In genomic region chr9:136231478-136232297, GRCh38 we compare ENCODE assay signal across 2 cellular contexts.
TF ChIP-seq lines count a peak whose summit lies in the region.

No MANE protein-coding gene starts in this region.

TF ChIP-seq in liver, 16 proteins besides CTCF, POLR2A, EP300 and RAD21:
- TF ChIP-seq JUND (IDR thresholded peaks at IDR 0.05) (no peak), MAX (IDR thresholded peaks at IDR 0.05) (no peak), RXRA (IDR thresholded peaks at IDR 0.05) (no peak), NR2F2 (IDR thresholded peaks at IDR 0.05) (no peak), SP1 (IDR thresholded peaks at IDR 0.05) (no peak), HNF4A (conservative IDR thresholded peaks at IDR 0.05) (no peak), YY1 (IDR thresholded peaks at IDR 0.05) (no peak), TAF1 (conservative IDR thresholded peaks at IDR 0.05) (no peak), EGR1 (IDR thresholded peaks at IDR 0.05; ENCODE audit: low read depth in 2 of 2) (no peak)

TF ChIP-seq in HepG2, 621 proteins besides CTCF, POLR2A, EP300 and RAD21:
- TF ChIP-seq CREB1 (IDR thresholded peaks at IDR 0.05): no peak
- TF ChIP-seq CREB1 (CRISPR knock-in tag; IDR thresholded peaks at IDR 0.05): no peak
- no peak for TF ChIP-seq ZBTB21 (CRISPR knock-in tag; IDR thresholded peaks at IDR 0.05)
- TF ChIP-seq AKNA (CRISPR knock-in tag; IDR thresholded peaks at IDR 0.05; ENCODE audit: borderline replicate concordance): no peak
- no peak for TF ChIP-seq MTA3 (CRISPR knock-in tag; IDR thresholded peaks at IDR 0.05)
- no peak for TF ChIP-seq ARHGAP35 (CRISPR knock-in tag; IDR thresholded peaks at IDR 0.05; ENCODE audit: borderline replicate concordance)
- no peak for TF ChIP-seq ZNF883 (CRISPR knock-in tag; IDR thresholded peaks at IDR 0.05; ENCODE audit: not compliant biosample characterization)
- TF ChIP-seq, protein P1, sequence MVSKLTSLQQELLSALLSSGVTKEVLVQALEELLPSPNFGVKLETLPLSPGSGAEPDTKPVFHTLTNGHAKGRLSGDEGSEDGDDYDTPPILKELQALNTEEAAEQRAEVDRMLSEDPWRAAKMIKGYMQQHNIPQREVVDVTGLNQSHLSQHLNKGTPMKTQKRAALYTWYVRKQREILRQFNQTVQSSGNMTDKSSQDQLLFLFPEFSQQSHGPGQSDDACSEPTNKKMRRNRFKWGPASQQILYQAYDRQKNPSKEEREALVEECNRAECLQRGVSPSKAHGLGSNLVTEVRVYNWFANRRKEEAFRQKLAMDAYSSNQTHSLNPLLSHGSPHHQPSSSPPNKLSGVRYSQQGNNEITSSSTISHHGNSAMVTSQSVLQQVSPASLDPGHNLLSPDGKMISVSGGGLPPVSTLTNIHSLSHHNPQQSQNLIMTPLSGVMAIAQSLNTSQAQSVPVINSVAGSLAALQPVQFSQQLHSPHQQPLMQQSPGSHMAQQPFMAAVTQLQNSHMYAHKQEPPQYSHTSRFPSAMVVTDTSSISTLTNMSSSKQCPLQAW (CRISPR knock-in tag; IDR thresholded peaks at IDR 0.05): no peak
- TF ChIP-seq ATRX (CRISPR knock-in tag; IDR thresholded peaks at IDR 0.05; ENCODE audit: borderline replicate concordance): no peak
- TF ChIP-seq ZIK1 (CRISPR knock-in tag; IDR thresholded peaks at IDR 0.05; ENCODE audit: borderline replicate concordance, low read depth): no peak
- no peak for TF ChIP-seq RARG (CRISPR knock-in tag; IDR thresholded peaks at IDR 0.05; ENCODE audit: low read depth)
TF ChIP-seq in HepG2: peak in this region for 0.
